ENCODE assay signal across 21 cellular contexts in genomic region chr12:1006255-1006654, GRCh38.
"Had no signal": no experiment of that assay in that cellular context is flagged by ENCODE, and none has a peak within 500 bp of the region (broad histone marks: within the 10 kb centered on the region; RNA-seq: fewer than 3 reads in every experiment).

No MANE protein-coding gene starts in this region.

- H3K9me3 ChIP-seq: colonic mucosa, esophagus squamous epithelium, prostate gland, right lobe of liver, suprapubic skin, thyroid gland, uterus had no signal

- ATAC-seq: left colon; left ventricle myocardium superior; naive thymus-derived CD4-positive, alpha-beta T cell; right lobe of liver; stimulated activated effector memory CD8-positive, alpha-beta T cell treated with anti-CD3 and anti-CD28 coated beads, Interleukin-12 subunit alpha, Interleukin-12 subunit beta, amount 100 ng/mL, for 72 hours; stimulated activated naive CD8-positive, alpha-beta T cell treated with anti-CD3 and anti-CD28 coated beads, Interleukin-15, Interleukin-2, amounts not matched to agents 100 U/mL and 50 U/mL, for 24 hours had no signal

- H3K4me1 ChIP-seq: colonic mucosa, prostate gland, thyroid gland, uterus had no signal

- H3K4me3 ChIP-seq: colonic mucosa, esophagus squamous epithelium, hepatocyte, lung, prostate gland, right lobe of liver, suprapubic skin, thyroid gland, uterus had no signal

- H2AFZ ChIP-seq: hepatocyte, parathyroid adenoma had no signal

- DNase-seq: colonic mucosa; dermis blood vessel endothelial cell; effector CD4-positive, alpha-beta T cell; esophagus squamous epithelium; foreskin fibroblast; left colon; left ventricle myocardium superior; naive thymus-derived CD4-positive, alpha-beta T cell; nephron progenitor cell; right lobe of liver; stimulated activated CD4-positive, alpha-beta T cell treated with anti-CD3 and anti-CD28 coated beads, Interleukin-4, amount 100 ng/mL, for 1 hour; stimulated activated CD8-positive, alpha-beta memory T cell treated with anti-CD3 and anti-CD28 coated beads, Interleukin-4, amount 100 ng/mL, for 48 hours; stimulated activated naive CD8-positive, alpha-beta T cell treated with anti-CD3 and anti-CD28 coated beads, Interleukin-15, Interleukin-2, amounts not matched to agents 100 U/mL and 50 U/mL, for 24 hours; thyroid gland; uterus had no signal

- H3K27ac ChIP-seq: colonic mucosa, esophagus squamous epithelium, hepatocyte, parathyroid adenoma, prostate gland, right lobe of liver, suprapubic skin, thyroid gland, uterus had no signal

- H3K4me2 ChIP-seq: hepatocyte had no signal

- H3K27me3 ChIP-seq: colonic mucosa, esophagus squamous epithelium, hepatocyte, right lobe of liver, suprapubic skin, thyroid gland, uterus had no signal

- H3K36me3 ChIP-seq: colonic mucosa, prostate gland, suprapubic skin, thyroid gland, uterus had no signal

- H3K9ac ChIP-seq: parathyroid adenoma had no signal
